ENCODE assay signal across 17 cellular contexts in genomic region chr7:37432240-37432917, GRCh38. TPM values are rescaled to one million over a fixed set of nuclear protein-coding genes. Genes with fewer than 3 reads are reported as not detected.
DNase-seq lines count a peak whose midpoint lies in the region; ATAC-seq and TF ChIP-seq lines count a peak whose summit lies in the region.
"Had no signal": no experiment of that assay in that cellular context is flagged by ENCODE, and none has a peak within 500 bp of the region (broad histone marks: within the 10 kb centered on the region; RNA-seq: fewer than 3 reads in every experiment).

No MANE protein-coding gene starts in this region.

- peak overlapping the region; percentile 45 for H3K4me3 Mint-ChIP-seq in activated CD4-positive, alpha-beta memory T cell treated with anti-CD3 and anti-CD28 coated beads for 36 hours
- no peak overlapping the region for H3K4me3 Mint-ChIP-seq in activated CD4-positive, alpha-beta memory T cell treated with anti-CD3 and anti-CD28 coated beads, Interleukin-2, amount 10 ng/mL, durations not matched to agents 7 days and 5 days
- H3K4me3 Mint-ChIP-seq in activated naive CD8-positive, alpha-beta T cell treated with anti-CD3 and anti-CD28 coated beads, Interleukin-2, amount 10 ng/mL, durations not matched to agents 7 days and 5 days, result peak overlapping the region; percentile 7

- DNase-seq in activated CD4-positive, alpha-beta memory T cell treated with anti-CD3 and anti-CD28 coated beads for 36 hours, result peak; percentile 62
- DNase-seq in activated CD4-positive, alpha-beta memory T cell treated with anti-CD3 and anti-CD28 coated beads, Interleukin-2, amount 10 ng/mL, durations not matched to agents 7 days and 5 days, result no peak
- DNase-seq in MV-4-11 (lab: John Stamatoyannopoulos, UW), result peak; percentile 58
- no peak for DNase-seq in activated naive CD8-positive, alpha-beta T cell treated with anti-CD3 and anti-CD28 coated beads, Interleukin-2, amount 10 ng/mL, durations not matched to agents 7 days and 5 days
- peak; percentile 46 for DNase-seq in stimulated activated CD8-positive, alpha-beta memory T cell treated with anti-CD3 and anti-CD28 coated beads, Interleukin-4, amount 100 ng/mL, for 48 hours
- DNase-seq in NCI-H2029 (lab: John Stamatoyannopoulos, UW), result no peak
- no peak for DNase-seq in Karpas-422
- DNase-seq in Peyer's patch, result no peak
- DNase-seq: body of pancreas, hypothalamus, left cardiac atrium, MM.1S, NCI-H2081 treated with DMSO at 0.1 percent for 48 hours, NCI-H774, stomach had no signal

- H2AFZ ChIP-seq in Karpas-422 (ENCODE audit: low read length), result no peak overlapping the region

- peaks cover 94% of the 10 kb centered on the region for H3K4me1 Mint-ChIP-seq in activated CD4-positive, alpha-beta memory T cell treated with anti-CD3 and anti-CD28 coated beads for 36 hours (ENCODE audit: low read depth)
- peaks cover 29% of the 10 kb centered on the region for H3K4me1 Mint-ChIP-seq in activated CD4-positive, alpha-beta memory T cell treated with anti-CD3 and anti-CD28 coated beads, Interleukin-2, amount 10 ng/mL, durations not matched to agents 7 days and 5 days
- peaks cover 17% of the 10 kb centered on the region for H3K4me1 Mint-ChIP-seq in activated naive CD8-positive, alpha-beta T cell treated with anti-CD3 and anti-CD28 coated beads, Interleukin-2, amount 10 ng/mL, durations not matched to agents 7 days and 5 days

- no peaks in the 10 kb centered on the region for H3K9me3 Mint-ChIP-seq in activated CD4-positive, alpha-beta memory T cell treated with anti-CD3 and anti-CD28 coated beads for 36 hours
- no peaks in the 10 kb centered on the region for H3K9me3 Mint-ChIP-seq in activated CD4-positive, alpha-beta memory T cell treated with anti-CD3 and anti-CD28 coated beads, Interleukin-2, amount 10 ng/mL, durations not matched to agents 7 days and 5 days
- no peaks in the 10 kb centered on the region for H3K9me3 Mint-ChIP-seq in activated naive CD8-positive, alpha-beta T cell treated with anti-CD3 and anti-CD28 coated beads, Interleukin-2, amount 10 ng/mL, durations not matched to agents 7 days and 5 days

- ATAC-seq in activated naive CD8-positive, alpha-beta T cell treated with anti-CD3 and anti-CD28 coated beads, Interleukin-2, amount 10 ng/mL, durations not matched to agents 7 days and 5 days (ENCODE audit: low read depth), result no peak
- ATAC-seq: body of pancreas had no signal

- no peak overlapping the region for H3K27ac ChIP-seq in Karpas-422 (ENCODE audit: low read length)
- H3K27ac ChIP-seq in Peyer's patch, result no peak overlapping the region
- H3K27ac ChIP-seq: body of pancreas, stomach, vagina had no signal

- no peaks in the 10 kb centered on the region for H3K27me3 Mint-ChIP-seq in activated CD4-positive, alpha-beta memory T cell treated with anti-CD3 and anti-CD28 coated beads for 36 hours
- no peaks in the 10 kb centered on the region for H3K27me3 Mint-ChIP-seq in activated CD4-positive, alpha-beta memory T cell treated with anti-CD3 and anti-CD28 coated beads, Interleukin-2, amount 10 ng/mL, durations not matched to agents 7 days and 5 days
- H3K27me3 Mint-ChIP-seq in activated naive CD8-positive, alpha-beta T cell treated with anti-CD3 and anti-CD28 coated beads, Interleukin-2, amount 10 ng/mL, durations not matched to agents 7 days and 5 days, result peaks cover 1% of the 10 kb centered on the region

- H3K79me2 ChIP-seq in Karpas-422 (ENCODE audit: low read length), result no peaks in the 10 kb centered on the region

- no peaks in the 10 kb centered on the region for H3K27me3 ChIP-seq in Karpas-422 (ENCODE audit: low read length)
- no peaks in the 10 kb centered on the region for H3K27me3 ChIP-seq in Peyer's patch
- H3K27me3 ChIP-seq: body of pancreas, stomach, vagina had no signal

- intact Hi-C loops in activated CD4-positive, alpha-beta memory T cell treated with anti-CD3 and anti-CD28 coated beads for 36 hours (cut with micrococcal nuclease), result loop anchor here (1.0 to 2.0 kb wide), 2 partner anchors 9 to 14 kb away; no protein-coding TSS in a partner anchor

- H3K4me3 ChIP-seq in Karpas-422 (ENCODE audit: low read length) (no peak overlapping the region), Peyer's patch (no peak overlapping the region)
- H3K4me3 ChIP-seq: body of pancreas, stomach, vagina had no signal

- H3K36me3 Mint-ChIP-seq in activated CD4-positive, alpha-beta memory T cell treated with anti-CD3 and anti-CD28 coated beads for 36 hours, result peaks cover 30% of the 10 kb centered on the region
- H3K36me3 Mint-ChIP-seq in activated CD4-positive, alpha-beta memory T cell treated with anti-CD3 and anti-CD28 coated beads, Interleukin-2, amount 10 ng/mL, durations not matched to agents 7 days and 5 days (ENCODE audit: low read depth), result peaks cover 26% of the 10 kb centered on the region
- peaks cover 9% of the 10 kb centered on the region for H3K36me3 Mint-ChIP-seq in activated naive CD8-positive, alpha-beta T cell treated with anti-CD3 and anti-CD28 coated beads, Interleukin-2, amount 10 ng/mL, durations not matched to agents 7 days and 5 days

- no peaks in the 10 kb centered on the region for H3K36me3 ChIP-seq in Karpas-422 (ENCODE audit: insufficient read depth, low read length)
- no peaks in the 10 kb centered on the region for H3K36me3 ChIP-seq in Peyer's patch
- H3K36me3 ChIP-seq: stomach, vagina had no signal

- no peak for TF ChIP-seq POLR2A in Peyer's patch (IDR thresholded peaks at IDR 0.05)

- H3K4me1 ChIP-seq in Karpas-422 (ENCODE audit: low read length), result no peaks in the 10 kb centered on the region
- no peaks in the 10 kb centered on the region for H3K4me1 ChIP-seq in Peyer's patch
- H3K4me1 ChIP-seq: body of pancreas, stomach had no signal

- H3K9ac ChIP-seq in Karpas-422 (ENCODE audit: low read length), result no peak overlapping the region

- H4K20me1 ChIP-seq in Karpas-422 (ENCODE audit: insufficient read depth, low read depth, low read length), result no peaks in the 10 kb centered on the region; the same call in 1 of the 2 replicates

- no peaks in the 10 kb centered on the region for H3K9me2 ChIP-seq in Karpas-422 (replicated peaks; ENCODE audit: insufficient read depth, low read length)

- POLR2A ChIA-PET in activated CD4-positive, alpha-beta memory T cell treated with anti-CD3 and anti-CD28 coated beads for 36 hours (lab: Charles Lee), result interaction anchor here (0.7 to 1.0 kb wide), 2 partner anchors 10 to 15 kb away, joined by 3 to 5 read pairs; no protein-coding TSS in a partner anchor
- POLR2A ChIA-PET in activated CD4-positive, alpha-beta memory T cell treated with anti-CD3 and anti-CD28 coated beads, Interleukin-2, amount 10 ng/mL, durations not matched to agents 7 days and 5 days (lab: Charles Lee), result interaction anchor here (1.0 kb wide), 1 partner anchor 13 kb away, joined by 3 read pairs; no protein-coding TSS in a partner anchor
- POLR2A ChIA-PET in activated naive CD8-positive, alpha-beta T cell treated with anti-CD3 and anti-CD28 coated beads, Interleukin-2, amount 10 ng/mL, durations not matched to agents 7 days and 5 days (lab: Charles Lee), result no interaction called here

- TF ChIP-seq CTCF in Peyer's patch (IDR thresholded peaks at IDR 0.05), result no peak

- H3K9me3 ChIP-seq in Karpas-422 (ENCODE audit: low read length) (no peaks in the 10 kb centered on the region), Peyer's patch (no peaks in the 10 kb centered on the region)
- H3K9me3 ChIP-seq: body of pancreas, stomach, vagina had no signal

- H3K4me2 ChIP-seq in Karpas-422 (ENCODE audit: low read depth, low read length, poor library complexity, severe bottlenecking), result no peak overlapping the region

- CTCF ChIA-PET in activated CD4-positive, alpha-beta memory T cell treated with anti-CD3 and anti-CD28 coated beads for 36 hours (lab: Charles Lee), result no interaction called here
- CTCF ChIA-PET in activated CD4-positive, alpha-beta memory T cell treated with anti-CD3 and anti-CD28 coated beads, Interleukin-2, amount 10 ng/mL, durations not matched to agents 7 days and 5 days (lab: Charles Lee), result no interaction called here

- peak overlapping the region; percentile 78 for H3K27ac Mint-ChIP-seq in activated CD4-positive, alpha-beta memory T cell treated with anti-CD3 and anti-CD28 coated beads for 36 hours
- no peak overlapping the region for H3K27ac Mint-ChIP-seq in activated CD4-positive, alpha-beta memory T cell treated with anti-CD3 and anti-CD28 coated beads, Interleukin-2, amount 10 ng/mL, durations not matched to agents 7 days and 5 days
- H3K27ac Mint-ChIP-seq in activated naive CD8-positive, alpha-beta T cell treated with anti-CD3 and anti-CD28 coated beads, Interleukin-2, amount 10 ng/mL, durations not matched to agents 7 days and 5 days, result no peak overlapping the region

RNA-seq across cellular contexts. Expression of gene ELMO1, which starts 16.3 kb away (rescaled TPM):
- total RNA-seq in activated CD4-positive, alpha-beta memory T cell treated with anti-CD3 and anti-CD28 coated beads for 36 hours, result 10 to 100 TPM; 88.7 to 93.3 TPM
- total RNA-seq in activated CD4-positive, alpha-beta memory T cell treated with anti-CD3 and anti-CD28 coated beads, Interleukin-2, amount 10 ng/mL, durations not matched to agents 7 days and 5 days, result 100 to 1,000 TPM; 100 to 102 TPM
- 10 to 100 TPM; 73.4 to 78.6 TPM for total RNA-seq in activated naive CD8-positive, alpha-beta T cell treated with anti-CD3 and anti-CD28 coated beads, Interleukin-2, amount 10 ng/mL, durations not matched to agents 7 days and 5 days
- total RNA-seq in Karpas-422 (2014; rRNA removed; shearing (Covaris generic); ENCODE audit: low replicate concordance), result 87.7 and 137 TPM in 2 replicates
- total RNA-seq in Peyer's patch, result 100 to 1,000 TPM in 1 of 4 donors, 10 to 100 TPM in 3; 43.1 to 381 (median 72.2) TPM
- total RNA-seq: osteocyte had no signal

Comparison
In these comparisons a context has a peak if more than half of its experiments do, and no peak if none do; other contexts are left out.
1. DNase-seq: peak in activated CD4-positive, alpha-beta memory T cell treated with anti-CD3 and anti-CD28 coated beads for 36 hours (single experiment), MV-4-11 (single experiment) and stimulated activated CD8-positive, alpha-beta memory T cell treated with anti-CD3 and anti-CD28 coated beads, Interleukin-4, amount 100 ng/mL, for 48 hours (single experiment); none in activated CD4-positive, alpha-beta memory T cell treated with anti-CD3 and anti-CD28 coated beads, Interleukin-2, amount 10 ng/mL, durations not matched to agents 7 days and 5 days (single experiment), activated naive CD8-positive, alpha-beta T cell treated with anti-CD3 and anti-CD28 coated beads, Interleukin-2, amount 10 ng/mL, durations not matched to agents 7 days and 5 days (single experiment), NCI-H2029 (single experiment), Karpas-422 (single experiment) and Peyer's patch (0 of 3).